Comparison of ENCODE assay signal across 10 cellular contexts in genomic region chr18:27185025-27185763, GRCh38. TPM values are rescaled to one million over a fixed set of nuclear protein-coding genes. Genes with fewer than 3 reads are reported as not detected.
A peak's percentile ranks its signal among the peaks of the same experiment; 100 is the strongest.
DNase-seq lines count a peak whose midpoint lies in the region; ATAC-seq and TF ChIP-seq lines count a peak whose summit lies in the region.
"Had no signal": no experiment of that assay in that cellular context is flagged by ENCODE, and none has a peak within 500 bp of the region (broad histone marks: within the 10 kb centered on the region; RNA-seq: fewer than 3 reads in every experiment).

CHST9 (minus strand) TSS chr18:27185308; CDS start chr18:27142809, 42,499 bp downstream.

- H3K4me3 Mint-ChIP-seq in T-helper 2 cell treated with Interferon-gamma antibody and Interleukin-4, amounts not matched to agents 5 μg/mL and 100 μg/mL, for 36 hours, result no peak within 1 kb of the TSS

- H3K36me3 ChIP-seq in neuronal stem cell (replicated peaks in 1 of 2; ENCODE audit: control insufficient read depth in 2 of 2, insufficient read depth in 2 of 2, low read length in 2 of 2), result no peaks in the 10 kb centered on the region

- no peak within 1 kb of the TSS for H4K8ac ChIP-seq in neuronal stem cell (ENCODE audit: low read depth, low read length)

- no peaks in the 10 kb centered on the region for H3K4me1 ChIP-seq in foreskin keratinocyte
- peaks cover 5% of the 10 kb centered on the region in 2 donors for H3K4me1 ChIP-seq in neuronal stem cell (ENCODE audit: control insufficient read depth in 2 of 2, insufficient read depth in 1 of 2, low read depth in 1 of 2, low read length in 2 of 2)

- peak within 1 kb of the TSS; percentile 85 for H3K23ac ChIP-seq in neuronal stem cell (ENCODE audit: low read depth, low read length, poor library complexity)

- ATAC-seq in foreskin keratinocyte, result peak; percentile 77
- ATAC-seq in GM21367 (IDR thresholded peaks at IDR 0.05; ENCODE audit: unreplicated experiment), result no peak
- ATAC-seq in HG03095 (IDR thresholded peaks at IDR 0.05; ENCODE audit: unreplicated experiment), result no peak

- no peaks in the 10 kb centered on the region for H3K9me3 Mint-ChIP-seq in T-helper 2 cell treated with Interferon-gamma antibody and Interleukin-4, amounts not matched to agents 5 μg/mL and 100 μg/mL, for 36 hours

- no peak within 1 kb of the TSS for H3K27ac ChIP-seq in foreskin keratinocyte
- no peak within 1 kb of the TSS for H3K27ac ChIP-seq in neuronal stem cell (replicated peaks; ENCODE audit: low read length)

- peak within 1 kb of the TSS; percentile 15 for H2BK15ac ChIP-seq in neuronal stem cell (ENCODE audit: low read length)

- H2AK5ac ChIP-seq in neuronal stem cell (ENCODE audit: low read depth, low read length), result no peak within 1 kb of the TSS

- no peak for TF ChIP-seq CTCF in foreskin keratinocyte (conservative IDR thresholded peaks at IDR 0.05)

- no peak within 1 kb of the TSS for H2BK12ac ChIP-seq in neuronal stem cell (ENCODE audit: low read length)

- H3K27ac Mint-ChIP-seq in T-helper 2 cell treated with Interferon-gamma antibody and Interleukin-4, amounts not matched to agents 5 μg/mL and 100 μg/mL, for 36 hours, result no peak within 1 kb of the TSS

- H3K4me3 ChIP-seq in neuronal stem cell (ENCODE audit: low read length in 2 of 2), result peak within 1 kb of the TSS; percentile 44 to 85

- no peak within 1 kb of the TSS for H3K14ac ChIP-seq in neuronal stem cell (ENCODE audit: low read length)

- H2BK120ac ChIP-seq in neuronal stem cell (ENCODE audit: low read depth, low read length), result peak within 1 kb of the TSS; percentile 87

- peak within 1 kb of the TSS; percentile 44 for H3K9ac ChIP-seq in neuronal stem cell (ENCODE audit: low read depth, low read length, poor library complexity)

- no CpG with 5 or more reads among the region's 67 CpGs for WGBS in neuronal stem cell (ENCODE audit: extremely low coverage in 2 of 2, insufficient read length in 2 of 2, insufficient replicate concordance in 1 of 2), 2 donors

- no peaks in the 10 kb centered on the region for H3K36me3 Mint-ChIP-seq in T-helper 2 cell treated with Interferon-gamma antibody and Interleukin-4, amounts not matched to agents 5 μg/mL and 100 μg/mL, for 36 hours (ENCODE audit: low read depth)

- peak within 1 kb of the TSS; percentile 94 for H3K18ac ChIP-seq in neuronal stem cell (ENCODE audit: low read length)

- H2BK5ac ChIP-seq in neuronal stem cell (ENCODE audit: low read length), result no peak within 1 kb of the TSS

- H4K91ac ChIP-seq in neuronal stem cell (ENCODE audit: low read depth, low read length, poor library complexity), result no peak within 1 kb of the TSS

- H3K4me2 ChIP-seq in neuronal stem cell (ENCODE audit: insufficient read depth, low read length, poor library complexity, severe bottlenecking), result peak within 1 kb of the TSS; percentile 93

- no peaks in the 10 kb centered on the region for H3K9me3 ChIP-seq in neuronal stem cell (replicated peaks in 1 of 2; ENCODE audit: control insufficient read depth in 2 of 2, insufficient read depth in 1 of 2, low read depth in 1 of 2, low read length in 2 of 2)

- H2AFZ ChIP-seq in neuronal stem cell (ENCODE audit: low read length), result peak within 1 kb of the TSS; percentile 92

- DNase-seq in DMS153 (lab: John Stamatoyannopoulos, UW) (peak; percentile 13), NCI-H510A treated with DMSO at 0.1 percent for 48 hours (lab: John Stamatoyannopoulos, UW) (peak; percentile 33), foreskin keratinocyte (no peak), neuronal stem cell (ENCODE audit: low spot score) (peak; percentile 15), T-helper 2 cell (no peak)
- DNase-seq in T-helper 2 cell treated with Interferon-gamma antibody and Interleukin-4, amounts not matched to agents 5 μg/mL and 100 μg/mL, for 36 hours (ENCODE audit: low spot score), result no peak
- DNase-seq: amniotic stem cell, DMS79 treated with DMSO at 0.1 percent for 48 hours had no signal

- peaks cover 24% of the 10 kb centered on the region for H3K27me3 Mint-ChIP-seq in T-helper 2 cell treated with Interferon-gamma antibody and Interleukin-4, amounts not matched to agents 5 μg/mL and 100 μg/mL, for 36 hours (ENCODE audit: low read depth)

- H3K79me1 ChIP-seq in neuronal stem cell (ENCODE audit: low read depth, low read length), result no peaks in the 10 kb centered on the region

- H3K27me3 ChIP-seq in foreskin keratinocyte, result peaks cover 70% of the 10 kb centered on the region
- peaks cover 0 to 81% (median 11%) of the 10 kb centered on the region in 3 experiments for H3K27me3 ChIP-seq in neuronal stem cell (ENCODE audit: control insufficient read depth in 3 of 3, insufficient read depth in 3 of 3, low read depth in 1 of 3, low read length in 3 of 3)

- H3K4me1 Mint-ChIP-seq in T-helper 2 cell treated with Interferon-gamma antibody and Interleukin-4, amounts not matched to agents 5 μg/mL and 100 μg/mL, for 36 hours (ENCODE audit: low read depth), result no peaks in the 10 kb centered on the region

- H3K4ac ChIP-seq in neuronal stem cell (ENCODE audit: low read length), result no peak within 1 kb of the TSS

RNA-seq across cellular contexts. Expression of gene CHST9, which starts in this region (rescaled TPM):
- total RNA-seq in foreskin keratinocyte, result 0.04 TPM in 1 of 2 replicates, not detected in the other
- polyA plus RNA-seq in foreskin keratinocyte, result not detected in 2 replicates
- polyA plus RNA-seq in neuronal stem cell (2013, experiment 1 of 2), result 0.31 TPM
- 0.35 TPM for polyA plus RNA-seq in neuronal stem cell (2013, experiment 2 of 2)

Comparison
In these comparisons a context has a peak if more than half of its experiments do, and no peak if none do; other contexts are left out.
1. Peak in ATAC-seq in foreskin keratinocyte; RNA of the gene not detected or under 1 TPM.
2. DNase-seq: peak in DMS153 (single experiment), NCI-H510A treated with DMSO at 0.1 percent for 48 hours (single experiment) and neuronal stem cell (single experiment); none in foreskin keratinocyte (0 of 2), T-helper 2 cell treated with Interferon-gamma antibody and Interleukin-4, amounts not matched to agents 5 μg/mL and 100 μg/mL, for 36 hours (single experiment) and T-helper 2 cell (0 of 5).